1 cellular context compared by ENCODE assay signal in genomic region chr3:186598794-186599141, GRCh38.
TF ChIP-seq lines count a peak whose summit lies in the region.

No MANE protein-coding gene starts in this region.

TF ChIP-seq in HepG2, 621 proteins besides CTCF, POLR2A, EP300 and RAD21 (continues in another document):
- TF ChIP-seq, protein P1, sequence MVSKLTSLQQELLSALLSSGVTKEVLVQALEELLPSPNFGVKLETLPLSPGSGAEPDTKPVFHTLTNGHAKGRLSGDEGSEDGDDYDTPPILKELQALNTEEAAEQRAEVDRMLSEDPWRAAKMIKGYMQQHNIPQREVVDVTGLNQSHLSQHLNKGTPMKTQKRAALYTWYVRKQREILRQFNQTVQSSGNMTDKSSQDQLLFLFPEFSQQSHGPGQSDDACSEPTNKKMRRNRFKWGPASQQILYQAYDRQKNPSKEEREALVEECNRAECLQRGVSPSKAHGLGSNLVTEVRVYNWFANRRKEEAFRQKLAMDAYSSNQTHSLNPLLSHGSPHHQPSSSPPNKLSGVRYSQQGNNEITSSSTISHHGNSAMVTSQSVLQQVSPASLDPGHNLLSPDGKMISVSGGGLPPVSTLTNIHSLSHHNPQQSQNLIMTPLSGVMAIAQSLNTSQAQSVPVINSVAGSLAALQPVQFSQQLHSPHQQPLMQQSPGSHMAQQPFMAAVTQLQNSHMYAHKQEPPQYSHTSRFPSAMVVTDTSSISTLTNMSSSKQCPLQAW (CRISPR knock-in tag; IDR thresholded peaks at IDR 0.05), result no peak
- peak; percentile 63; the same call in 1 of the 2 replicates for TF ChIP-seq POLR2G (IDR thresholded peaks at IDR 0.05; ENCODE audit: low read depth, low read length)
- TF ChIP-seq HDAC6 (IDR thresholded peaks at IDR 0.05; ENCODE audit: low read depth, low read length), result no peak
- TF ChIP-seq, protein P2, sequence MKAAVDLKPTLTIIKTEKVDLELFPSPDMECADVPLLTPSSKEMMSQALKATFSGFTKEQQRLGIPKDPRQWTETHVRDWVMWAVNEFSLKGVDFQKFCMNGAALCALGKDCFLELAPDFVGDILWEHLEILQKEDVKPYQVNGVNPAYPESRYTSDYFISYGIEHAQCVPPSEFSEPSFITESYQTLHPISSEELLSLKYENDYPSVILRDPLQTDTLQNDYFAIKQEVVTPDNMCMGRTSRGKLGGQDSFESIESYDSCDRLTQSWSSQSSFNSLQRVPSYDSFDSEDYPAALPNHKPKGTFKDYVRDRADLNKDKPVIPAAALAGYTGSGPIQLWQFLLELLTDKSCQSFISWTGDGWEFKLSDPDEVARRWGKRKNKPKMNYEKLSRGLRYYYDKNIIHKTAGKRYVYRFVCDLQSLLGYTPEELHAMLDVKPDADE (CRISPR knock-in tag; IDR thresholded peaks at IDR 0.05), result no peak
- peak; percentile 29 for TF ChIP-seq ZFX (CRISPR knock-in tag; IDR thresholded peaks at IDR 0.05; ENCODE audit: low read depth)
- no peak for TF ChIP-seq ZNF33B (CRISPR knock-in tag; IDR thresholded peaks at IDR 0.05)
- TF ChIP-seq, protein P3, sequence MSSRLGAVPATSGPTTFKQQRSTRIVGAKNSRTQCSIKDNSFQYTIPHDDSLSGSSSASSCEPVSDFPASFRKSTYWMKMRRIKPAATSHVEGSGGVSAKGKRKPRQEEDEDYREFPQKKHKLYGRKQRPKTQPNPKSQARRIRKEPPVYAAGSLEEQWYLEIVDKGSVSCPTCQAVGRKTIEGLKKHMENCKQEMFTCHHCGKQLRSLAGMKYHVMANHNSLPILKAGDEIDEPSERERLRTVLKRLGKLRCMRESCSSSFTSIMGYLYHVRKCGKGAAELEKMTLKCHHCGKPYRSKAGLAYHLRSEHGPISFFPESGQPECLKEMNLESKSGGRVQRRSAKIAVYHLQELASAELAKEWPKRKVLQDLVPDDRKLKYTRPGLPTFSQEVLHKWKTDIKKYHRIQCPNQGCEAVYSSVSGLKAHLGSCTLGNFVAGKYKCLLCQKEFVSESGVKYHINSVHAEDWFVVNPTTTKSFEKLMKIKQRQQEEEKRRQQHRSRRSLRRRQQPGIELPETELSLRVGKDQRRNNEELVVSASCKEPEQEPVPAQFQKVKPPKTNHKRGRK (CRISPR knock-in tag; IDR thresholded peaks at IDR 0.05), result no peak
- 0 out of 2 replicates have a peak, but pooled peaks have one; percentile 29 for TF ChIP-seq ZNF335 (CRISPR knock-in tag; IDR thresholded peaks at IDR 0.05)
- 0 out of 2 replicates have a peak, but pooled peaks have one; percentile 5 for TF ChIP-seq MYC (CRISPR knock-in tag; IDR thresholded peaks at IDR 0.05; ENCODE audit: borderline replicate concordance)
- no peak for TF ChIP-seq ZNF496 (CRISPR knock-in tag; IDR thresholded peaks at IDR 0.05; ENCODE audit: insufficient replicate concordance)
- TF ChIP-seq RAD51 (IDR thresholded peaks at IDR 0.05; ENCODE audit: borderline replicate concordance), result no peak
- no peak for TF ChIP-seq ZNF281 (CRISPR knock-in tag; IDR thresholded peaks at IDR 0.05; ENCODE audit: borderline replicate concordance)
- 0 out of 2 replicates have a peak, but pooled peaks have one; percentile 64 for TF ChIP-seq ARNTL (CRISPR knock-in tag; IDR thresholded peaks at IDR 0.05)
- TF ChIP-seq ZNF773 (CRISPR knock-in tag; IDR thresholded peaks at IDR 0.05; ENCODE audit: borderline replicate concordance), result no peak
- TF ChIP-seq CCAR2 (optimal IDR thresholded peaks at IDR 0.05; ENCODE audit: low read depth, low read length), result peak; percentile 21
- no peak for TF ChIP-seq ZNF790 (CRISPR knock-in tag; IDR thresholded peaks at IDR 0.05; ENCODE audit: borderline replicate concordance)
- TF ChIP-seq CENPBD1 (CRISPR knock-in tag; IDR thresholded peaks at IDR 0.05; ENCODE audit: borderline replicate concordance, low read depth), result no peak
- no peak for TF ChIP-seq TSC22D2 (CRISPR knock-in tag; IDR thresholded peaks at IDR 0.05; ENCODE audit: borderline replicate concordance)
- no peak for TF ChIP-seq REPIN1 (CRISPR knock-in tag; IDR thresholded peaks at IDR 0.05; ENCODE audit: borderline replicate concordance, low read depth)
- no peak for TF ChIP-seq RXRA (CRISPR knock-in tag; IDR thresholded peaks at IDR 0.05)
- TF ChIP-seq, protein P4, sequence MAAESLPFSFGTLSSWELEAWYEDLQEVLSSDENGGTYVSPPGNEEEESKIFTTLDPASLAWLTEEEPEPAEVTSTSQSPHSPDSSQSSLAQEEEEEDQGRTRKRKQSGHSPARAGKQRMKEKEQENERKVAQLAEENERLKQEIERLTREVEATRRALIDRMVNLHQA (CRISPR knock-in tag; IDR thresholded peaks at IDR 0.05), result no peak
- TF ChIP-seq ZIK1 (CRISPR knock-in tag; IDR thresholded peaks at IDR 0.05; ENCODE audit: borderline replicate concordance, low read depth), result no peak
- TF ChIP-seq TCF12 (IDR thresholded peaks at IDR 0.05), result no peak
- TF ChIP-seq TCF12 (CRISPR knock-in tag; IDR thresholded peaks at IDR 0.05), result peak; percentile 22; the same call in 1 of the 2 replicates
- TF ChIP-seq E2F1 (CRISPR knock-in tag; IDR thresholded peaks at IDR 0.05), result no peak
- no peak for TF ChIP-seq TFDP2 (CRISPR knock-in tag; IDR thresholded peaks at IDR 0.05)
- TF ChIP-seq, protein P5, sequence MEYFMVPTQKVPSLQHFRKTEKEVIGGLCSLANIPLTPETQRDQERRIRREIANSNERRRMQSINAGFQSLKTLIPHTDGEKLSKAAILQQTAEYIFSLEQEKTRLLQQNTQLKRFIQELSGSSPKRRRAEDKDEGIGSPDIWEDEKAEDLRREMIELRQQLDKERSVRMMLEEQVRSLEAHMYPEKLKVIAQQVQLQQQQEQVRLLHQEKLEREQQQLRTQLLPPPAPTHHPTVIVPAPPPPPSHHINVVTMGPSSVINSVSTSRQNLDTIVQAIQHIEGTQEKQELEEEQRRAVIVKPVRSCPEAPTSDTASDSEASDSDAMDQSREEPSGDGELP (IDR thresholded peaks at IDR 0.05; ENCODE audit: borderline replicate concordance, low read depth), result no peak
- TF ChIP-seq NFYC (CRISPR knock-in tag; IDR thresholded peaks at IDR 0.05), result no peak
- TF ChIP-seq SMAD1 (CRISPR knock-in tag; IDR thresholded peaks at IDR 0.05; ENCODE audit: borderline replicate concordance, low read depth), result no peak
- TF ChIP-seq MED8 (CRISPR knock-in tag; IDR thresholded peaks at IDR 0.05; ENCODE audit: insufficient replicate concordance), result no peak
- no peak for TF ChIP-seq SIN3A (IDR thresholded peaks at IDR 0.05; ENCODE audit: borderline replicate concordance, low read depth, low read length)
- TF ChIP-seq, protein P6, sequence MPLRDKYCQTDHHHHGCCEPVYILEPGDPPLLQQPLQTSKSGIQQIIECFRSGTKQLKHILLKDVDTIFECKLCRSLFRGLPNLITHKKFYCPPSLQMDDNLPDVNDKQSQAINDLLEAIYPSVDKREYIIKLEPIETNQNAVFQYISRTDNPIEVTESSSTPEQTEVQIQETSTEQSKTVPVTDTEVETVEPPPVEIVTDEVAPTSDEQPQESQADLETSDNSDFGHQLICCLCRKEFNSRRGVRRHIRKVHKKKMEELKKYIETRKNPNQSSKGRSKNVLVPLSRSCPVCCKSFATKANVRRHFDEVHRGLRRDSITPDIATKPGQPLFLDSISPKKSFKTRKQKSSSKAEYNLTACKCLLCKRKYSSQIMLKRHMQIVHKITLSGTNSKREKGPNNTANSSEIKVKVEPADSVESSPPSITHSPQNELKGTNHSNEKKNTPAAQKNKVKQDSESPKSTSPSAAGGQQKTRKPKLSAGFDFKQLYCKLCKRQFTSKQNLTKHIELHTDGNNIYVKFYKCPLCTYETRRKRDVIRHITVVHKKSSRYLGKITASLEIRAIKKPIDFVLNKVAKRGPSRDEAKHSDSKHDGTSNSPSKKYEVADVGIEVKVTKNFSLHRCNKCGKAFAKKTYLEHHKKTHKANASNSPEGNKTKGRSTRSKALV (CRISPR knock-in tag; IDR thresholded peaks at IDR 0.05), result no peak
- TF ChIP-seq GMEB1 (CRISPR knock-in tag; IDR thresholded peaks at IDR 0.05; ENCODE audit: borderline replicate concordance), result no peak
- TF ChIP-seq HMG20A (CRISPR knock-in tag; IDR thresholded peaks at IDR 0.05; ENCODE audit: borderline replicate concordance), result no peak
- TF ChIP-seq ZNF550 (CRISPR knock-in tag; IDR thresholded peaks at IDR 0.05; ENCODE audit: borderline replicate concordance), result no peak
- 0 out of 2 replicates have a peak, but pooled peaks have one; percentile 9 for TF ChIP-seq ZNF3 (CRISPR knock-in tag; IDR thresholded peaks at IDR 0.05)
- TF ChIP-seq, protein P7, sequence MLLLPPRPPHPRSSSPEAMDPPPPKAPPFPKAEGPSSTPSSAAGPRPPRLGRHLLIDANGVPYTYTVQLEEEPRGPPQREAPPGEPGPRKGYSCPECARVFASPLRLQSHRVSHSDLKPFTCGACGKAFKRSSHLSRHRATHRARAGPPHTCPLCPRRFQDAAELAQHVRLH (CRISPR knock-in tag; IDR thresholded peaks at IDR 0.05; ENCODE audit: borderline replicate concordance, low read depth), result no peak
- TF ChIP-seq NCOA5 (CRISPR knock-in tag; IDR thresholded peaks at IDR 0.05), result no peak
- no peak for TF ChIP-seq ZNF432 (CRISPR knock-in tag; IDR thresholded peaks at IDR 0.05; ENCODE audit: borderline replicate concordance)
- TF ChIP-seq SETDB1 (CRISPR knock-in tag; IDR thresholded peaks at IDR 0.05; ENCODE audit: borderline replicate concordance), result no peak
- 0 out of 2 replicates have a peak, but pooled peaks have one; percentile 28 for TF ChIP-seq SNAI1 (CRISPR knock-in tag; IDR thresholded peaks at IDR 0.05; ENCODE audit: borderline replicate concordance)
- TF ChIP-seq ATRX (CRISPR knock-in tag; IDR thresholded peaks at IDR 0.05; ENCODE audit: borderline replicate concordance), result no peak
- no peak for TF ChIP-seq ZNF530 (CRISPR knock-in tag; IDR thresholded peaks at IDR 0.05; ENCODE audit: low read depth)
- TF ChIP-seq ZNF441 (CRISPR knock-in tag; IDR thresholded peaks at IDR 0.05; ENCODE audit: borderline replicate concordance), result no peak
- TF ChIP-seq ZNF44 (CRISPR knock-in tag; IDR thresholded peaks at IDR 0.05), result no peak
- TF ChIP-seq ZNF709 (CRISPR knock-in tag; IDR thresholded peaks at IDR 0.05), result 0 out of 2 replicates have a peak, but pooled peaks have one; percentile 10
- TF ChIP-seq ZNF235 (CRISPR knock-in tag; IDR thresholded peaks at IDR 0.05; ENCODE audit: borderline replicate concordance), result no peak
- TF ChIP-seq MTF2 (CRISPR knock-in tag; IDR thresholded peaks at IDR 0.05; ENCODE audit: borderline replicate concordance), result no peak
- no peak for TF ChIP-seq ZMYM2 (CRISPR knock-in tag; IDR thresholded peaks at IDR 0.05)
- no peak for TF ChIP-seq SMARCC2 (IDR thresholded peaks at IDR 0.05)
- 0 out of 2 replicates have a peak, but pooled peaks have one; percentile 4 for TF ChIP-seq ZNF878 (CRISPR knock-in tag; IDR thresholded peaks at IDR 0.05)
- peak; percentile 72; the same call in 1 of the 2 replicates for TF ChIP-seq ZC3H4 (CRISPR knock-in tag; IDR thresholded peaks at IDR 0.05; ENCODE audit: borderline replicate concordance)
- TF ChIP-seq ZNF317 (CRISPR knock-in tag; IDR thresholded peaks at IDR 0.05), result 0 out of 2 replicates have a peak, but pooled peaks have one; percentile 16
